In the genomic region with DNA sequence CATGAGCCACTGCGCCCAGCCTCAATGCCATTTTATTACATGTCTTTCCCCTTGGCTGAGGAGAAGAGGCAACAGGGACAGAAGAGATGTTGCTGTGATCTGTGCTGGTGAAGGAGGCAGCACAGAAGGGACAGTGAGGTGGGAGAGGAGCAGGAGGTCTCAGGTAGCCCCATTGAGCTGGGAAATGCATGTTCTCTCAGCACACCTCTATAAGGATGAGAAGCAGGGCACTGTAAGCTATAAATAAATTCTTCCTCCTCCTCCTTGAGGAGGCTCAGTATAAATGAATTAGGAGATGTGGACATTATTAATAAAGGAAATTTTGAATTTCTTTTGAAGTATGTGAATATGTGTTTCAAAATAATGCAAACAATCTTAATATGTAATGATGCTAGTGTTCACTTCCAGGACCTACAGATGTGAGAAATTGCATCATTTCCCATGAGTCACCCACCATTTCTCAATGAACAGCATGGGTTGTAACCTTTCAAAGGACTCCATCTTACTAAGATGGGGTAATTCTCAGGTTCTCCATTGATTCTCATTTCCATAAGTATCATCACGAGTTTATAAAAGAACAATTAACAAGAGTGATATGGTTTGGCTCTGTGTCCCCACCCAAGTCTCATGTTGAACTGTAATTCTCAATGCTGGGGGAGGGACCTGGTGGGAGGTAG, we compare ENCODE assay signal across 1 cellular context.
TF ChIP-seq lines count a peak whose summit lies in the region.

No MANE protein-coding gene starts in this region.

TF ChIP-seq in K562, 482 proteins besides CTCF, POLR2A, EP300 and RAD21 (continued from another document and continues in another):
- TF ChIP-seq, protein P1, sequence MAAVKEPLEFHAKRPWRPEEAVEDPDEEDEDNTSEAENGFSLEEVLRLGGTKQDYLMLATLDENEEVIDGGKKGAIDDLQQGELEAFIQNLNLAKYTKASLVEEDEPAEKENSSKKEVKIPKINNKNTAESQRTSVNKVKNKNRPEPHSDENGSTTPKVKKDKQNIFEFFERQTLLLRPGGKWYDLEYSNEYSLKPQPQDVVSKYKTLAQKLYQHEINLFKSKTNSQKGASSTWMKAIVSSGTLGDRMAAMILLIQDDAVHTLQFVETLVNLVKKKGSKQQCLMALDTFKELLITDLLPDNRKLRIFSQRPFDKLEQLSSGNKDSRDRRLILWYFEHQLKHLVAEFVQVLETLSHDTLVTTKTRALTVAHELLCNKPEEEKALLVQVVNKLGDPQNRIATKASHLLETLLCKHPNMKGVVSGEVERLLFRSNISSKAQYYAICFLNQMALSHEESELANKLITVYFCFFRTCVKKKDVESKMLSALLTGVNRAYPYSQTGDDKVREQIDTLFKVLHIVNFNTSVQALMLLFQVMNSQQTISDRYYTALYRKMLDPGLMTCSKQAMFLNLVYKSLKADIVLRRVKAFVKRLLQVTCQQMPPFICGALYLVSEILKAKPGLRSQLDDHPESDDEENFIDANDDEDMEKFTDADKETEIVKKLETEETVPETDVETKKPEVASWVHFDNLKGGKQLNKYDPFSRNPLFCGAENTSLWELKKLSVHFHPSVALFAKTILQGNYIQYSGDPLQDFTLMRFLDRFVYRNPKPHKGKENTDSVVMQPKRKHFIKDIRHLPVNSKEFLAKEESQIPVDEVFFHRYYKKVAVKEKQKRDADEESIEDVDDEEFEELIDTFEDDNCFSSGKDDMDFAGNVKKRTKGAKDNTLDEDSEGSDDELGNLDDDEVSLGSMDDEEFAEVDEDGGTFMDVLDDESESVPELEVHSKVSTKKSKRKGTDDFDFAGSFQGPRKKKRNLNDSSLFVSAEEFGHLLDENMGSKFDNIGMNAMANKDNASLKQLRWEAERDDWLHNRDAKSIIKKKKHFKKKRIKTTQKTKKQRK (IDR thresholded peaks at IDR 0.05; ENCODE audit: borderline replicate concordance, low read depth, low read length) = no peak
- no peak for TF ChIP-seq SMARCB1 (IDR thresholded peaks at IDR 0.05; ENCODE audit: insufficient read length, low read depth)
- no peak for TF ChIP-seq ZC3H8 (IDR thresholded peaks at IDR 0.05)
- no peak for TF ChIP-seq ZNF431 (CRISPR knock-in tag; IDR thresholded peaks at IDR 0.05)
- TF ChIP-seq, protein P2, sequence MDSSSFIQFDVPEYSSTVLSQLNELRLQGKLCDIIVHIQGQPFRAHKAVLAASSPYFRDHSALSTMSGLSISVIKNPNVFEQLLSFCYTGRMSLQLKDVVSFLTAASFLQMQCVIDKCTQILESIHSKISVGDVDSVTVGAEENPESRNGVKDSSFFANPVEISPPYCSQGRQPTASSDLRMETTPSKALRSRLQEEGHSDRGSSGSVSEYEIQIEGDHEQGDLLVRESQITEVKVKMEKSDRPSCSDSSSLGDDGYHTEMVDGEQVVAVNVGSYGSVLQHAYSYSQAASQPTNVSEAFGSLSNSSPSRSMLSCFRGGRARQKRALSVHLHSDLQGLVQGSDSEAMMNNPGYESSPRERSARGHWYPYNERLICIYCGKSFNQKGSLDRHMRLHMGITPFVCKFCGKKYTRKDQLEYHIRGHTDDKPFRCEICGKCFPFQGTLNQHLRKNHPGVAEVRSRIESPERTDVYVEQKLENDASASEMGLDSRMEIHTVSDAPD (CRISPR knock-in tag; IDR thresholded peaks at IDR 0.05) = no peak
- no peak for TF ChIP-seq CBX5 (IDR thresholded peaks at IDR 0.05; ENCODE audit: borderline replicate concordance, low read depth)
- TF ChIP-seq ZNF175 (CRISPR knock-in tag; IDR thresholded peaks at IDR 0.05; ENCODE audit: low read depth) = peak; percentile 83; the same call in 1 of the 2 replicates
- TF ChIP-seq, protein P3, sequence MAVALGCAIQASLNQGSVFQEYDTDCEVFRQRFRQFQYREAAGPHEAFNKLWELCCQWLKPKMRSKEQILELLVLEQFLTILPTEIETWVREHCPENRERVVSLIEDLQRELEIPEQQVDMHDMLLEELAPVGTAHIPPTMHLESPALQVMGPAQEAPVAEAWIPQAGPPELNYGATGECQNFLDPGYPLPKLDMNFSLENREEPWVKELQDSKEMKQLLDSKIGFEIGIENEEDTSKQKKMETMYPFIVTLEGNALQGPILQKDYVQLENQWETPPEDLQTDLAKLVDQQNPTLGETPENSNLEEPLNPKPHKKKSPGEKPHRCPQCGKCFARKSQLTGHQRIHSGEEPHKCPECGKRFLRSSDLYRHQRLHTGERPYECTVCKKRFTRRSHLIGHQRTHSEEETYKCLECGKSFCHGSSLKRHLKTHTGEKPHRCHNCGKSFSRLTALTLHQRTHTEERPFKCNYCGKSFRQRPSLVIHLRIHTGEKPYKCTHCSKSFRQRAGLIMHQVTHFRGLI (CRISPR knock-in tag; IDR thresholded peaks at IDR 0.05) = no peak
- no peak for TF ChIP-seq CREM (IDR thresholded peaks at IDR 0.05; ENCODE audit: low read depth)
- TF ChIP-seq MYC (IDR thresholded peaks at IDR 0.05; ENCODE audit: low read depth, low read length) = no peak
- no peak for TF ChIP-seq MYC (CRISPR knock-in tag; IDR thresholded peaks at IDR 0.05; ENCODE audit: borderline replicate concordance, low read depth)
- TF ChIP-seq MAZ (CRISPR knock-in tag; conservative IDR thresholded peaks at IDR 0.05 in 1 of 2, IDR thresholded peaks at IDR 0.05 in 1 of 2) = no peak
- TF ChIP-seq ZNF584 (CRISPR knock-in tag; IDR thresholded peaks at IDR 0.05; ENCODE audit: low read depth) = 0 out of 2 replicates have a peak, but pooled peaks have one; percentile 54
- TF ChIP-seq CHCHD3 (CRISPR knock-in tag; IDR thresholded peaks at IDR 0.05) = no peak
- TF ChIP-seq, protein P4, sequence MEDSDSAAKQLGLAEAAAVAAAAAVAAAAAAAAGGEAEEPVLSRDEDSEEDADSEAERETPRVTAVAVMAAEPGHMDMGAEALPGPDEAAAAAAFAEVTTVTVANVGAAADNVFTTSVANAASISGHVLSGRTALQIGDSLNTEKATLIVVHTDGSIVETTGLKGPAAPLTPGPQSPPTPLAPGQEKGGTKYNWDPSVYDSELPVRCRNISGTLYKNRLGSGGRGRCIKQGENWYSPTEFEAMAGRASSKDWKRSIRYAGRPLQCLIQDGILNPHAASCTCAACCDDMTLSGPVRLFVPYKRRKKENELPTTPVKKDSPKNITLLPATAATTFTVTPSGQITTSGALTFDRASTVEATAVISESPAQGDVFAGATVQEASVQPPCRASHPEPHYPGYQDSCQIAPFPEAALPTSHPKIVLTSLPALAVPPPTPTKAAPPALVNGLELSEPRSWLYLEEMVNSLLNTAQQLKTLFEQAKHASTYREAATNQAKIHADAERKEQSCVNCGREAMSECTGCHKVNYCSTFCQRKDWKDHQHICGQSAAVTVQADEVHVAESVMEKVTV (CRISPR knock-in tag; IDR thresholded peaks at IDR 0.05) = no peak
- no peak for TF ChIP-seq ZNF274 (IDR thresholded peaks at IDR 0.05; ENCODE audit: borderline replicate concordance, low read depth, low read length)
- TF ChIP-seq, protein P5, sequence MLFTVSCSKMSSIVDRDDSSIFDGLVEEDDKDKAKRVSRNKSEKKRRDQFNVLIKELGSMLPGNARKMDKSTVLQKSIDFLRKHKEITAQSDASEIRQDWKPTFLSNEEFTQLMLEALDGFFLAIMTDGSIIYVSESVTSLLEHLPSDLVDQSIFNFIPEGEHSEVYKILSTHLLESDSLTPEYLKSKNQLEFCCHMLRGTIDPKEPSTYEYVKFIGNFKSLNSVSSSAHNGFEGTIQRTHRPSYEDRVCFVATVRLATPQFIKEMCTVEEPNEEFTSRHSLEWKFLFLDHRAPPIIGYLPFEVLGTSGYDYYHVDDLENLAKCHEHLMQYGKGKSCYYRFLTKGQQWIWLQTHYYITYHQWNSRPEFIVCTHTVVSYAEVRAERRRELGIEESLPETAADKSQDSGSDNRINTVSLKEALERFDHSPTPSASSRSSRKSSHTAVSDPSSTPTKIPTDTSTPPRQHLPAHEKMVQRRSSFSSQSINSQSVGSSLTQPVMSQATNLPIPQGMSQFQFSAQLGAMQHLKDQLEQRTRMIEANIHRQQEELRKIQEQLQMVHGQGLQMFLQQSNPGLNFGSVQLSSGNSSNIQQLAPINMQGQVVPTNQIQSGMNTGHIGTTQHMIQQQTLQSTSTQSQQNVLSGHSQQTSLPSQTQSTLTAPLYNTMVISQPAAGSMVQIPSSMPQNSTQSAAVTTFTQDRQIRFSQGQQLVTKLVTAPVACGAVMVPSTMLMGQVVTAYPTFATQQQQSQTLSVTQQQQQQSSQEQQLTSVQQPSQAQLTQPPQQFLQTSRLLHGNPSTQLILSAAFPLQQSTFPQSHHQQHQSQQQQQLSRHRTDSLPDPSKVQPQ (CRISPR knock-in tag; IDR thresholded peaks at IDR 0.05; ENCODE audit: borderline replicate concordance) = no peak
- TF ChIP-seq JUN (IDR thresholded peaks at IDR 0.05; ENCODE audit: borderline replicate concordance, low read depth, low read length) = 0 out of 2 replicates have a peak, but pooled peaks have one; percentile 42
- TF ChIP-seq JUN (CRISPR knock-in tag; IDR thresholded peaks at IDR 0.05; ENCODE audit: borderline replicate concordance) = no peak
- TF ChIP-seq, protein P6, sequence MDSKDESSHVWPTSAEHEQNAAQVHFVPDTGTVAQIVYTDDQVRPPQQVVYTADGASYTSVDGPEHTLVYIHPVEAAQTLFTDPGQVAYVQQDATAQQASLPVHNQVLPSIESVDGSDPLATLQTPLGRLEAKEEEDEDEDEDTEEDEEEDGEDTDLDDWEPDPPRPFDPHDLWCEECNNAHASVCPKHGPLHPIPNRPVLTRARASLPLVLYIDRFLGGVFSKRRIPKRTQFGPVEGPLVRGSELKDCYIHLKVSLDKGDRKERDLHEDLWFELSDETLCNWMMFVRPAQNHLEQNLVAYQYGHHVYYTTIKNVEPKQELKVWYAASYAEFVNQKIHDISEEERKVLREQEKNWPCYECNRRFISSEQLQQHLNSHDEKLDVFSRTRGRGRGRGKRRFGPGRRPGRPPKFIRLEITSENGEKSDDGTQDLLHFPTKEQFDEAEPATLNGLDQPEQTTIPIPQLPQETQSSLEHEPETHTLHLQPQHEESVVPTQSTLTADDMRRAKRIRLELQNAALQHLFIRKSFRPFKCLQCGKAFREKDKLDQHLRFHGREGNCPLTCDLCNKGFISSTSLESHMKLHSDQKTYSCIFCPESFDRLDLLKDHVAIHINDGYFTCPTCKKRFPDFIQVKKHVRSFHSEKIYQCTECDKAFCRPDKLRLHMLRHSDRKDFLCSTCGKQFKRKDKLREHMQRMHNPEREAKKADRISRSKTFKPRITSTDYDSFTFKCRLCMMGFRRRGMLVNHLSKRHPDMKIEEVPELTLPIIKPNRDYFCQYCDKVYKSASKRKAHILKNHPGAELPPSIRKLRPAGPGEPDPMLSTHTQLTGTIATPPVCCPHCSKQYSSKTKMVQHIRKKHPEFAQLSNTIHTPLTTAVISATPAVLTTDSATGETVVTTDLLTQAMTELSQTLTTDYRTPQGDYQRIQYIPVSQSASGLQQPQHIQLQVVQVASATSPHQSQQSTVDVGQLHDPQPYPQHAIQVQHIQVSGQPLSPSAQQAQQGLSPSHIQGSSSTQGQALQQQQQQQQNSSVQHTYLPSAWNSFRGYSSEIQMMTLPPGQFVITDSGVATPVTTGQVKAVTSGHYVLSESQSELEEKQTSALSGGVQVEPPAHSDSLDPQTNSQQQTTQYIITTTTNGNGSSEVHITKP (IDR thresholded peaks at IDR 0.05; ENCODE audit: partially characterized antibody) = no peak
- TF ChIP-seq, protein P7, sequence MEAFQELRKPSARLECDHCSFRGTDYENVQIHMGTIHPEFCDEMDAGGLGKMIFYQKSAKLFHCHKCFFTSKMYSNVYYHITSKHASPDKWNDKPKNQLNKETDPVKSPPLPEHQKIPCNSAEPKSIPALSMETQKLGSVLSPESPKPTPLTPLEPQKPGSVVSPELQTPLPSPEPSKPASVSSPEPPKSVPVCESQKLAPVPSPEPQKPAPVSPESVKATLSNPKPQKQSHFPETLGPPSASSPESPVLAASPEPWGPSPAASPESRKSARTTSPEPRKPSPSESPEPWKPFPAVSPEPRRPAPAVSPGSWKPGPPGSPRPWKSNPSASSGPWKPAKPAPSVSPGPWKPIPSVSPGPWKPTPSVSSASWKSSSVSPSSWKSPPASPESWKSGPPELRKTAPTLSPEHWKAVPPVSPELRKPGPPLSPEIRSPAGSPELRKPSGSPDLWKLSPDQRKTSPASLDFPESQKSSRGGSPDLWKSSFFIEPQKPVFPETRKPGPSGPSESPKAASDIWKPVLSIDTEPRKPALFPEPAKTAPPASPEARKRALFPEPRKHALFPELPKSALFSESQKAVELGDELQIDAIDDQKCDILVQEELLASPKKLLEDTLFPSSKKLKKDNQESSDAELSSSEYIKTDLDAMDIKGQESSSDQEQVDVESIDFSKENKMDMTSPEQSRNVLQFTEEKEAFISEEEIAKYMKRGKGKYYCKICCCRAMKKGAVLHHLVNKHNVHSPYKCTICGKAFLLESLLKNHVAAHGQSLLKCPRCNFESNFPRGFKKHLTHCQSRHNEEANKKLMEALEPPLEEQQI (IDR thresholded peaks at IDR 0.05) = no peak
- no peak for TF ChIP-seq CBFB (CRISPR knock-in tag; IDR thresholded peaks at IDR 0.05)
- TF ChIP-seq, protein P8, sequence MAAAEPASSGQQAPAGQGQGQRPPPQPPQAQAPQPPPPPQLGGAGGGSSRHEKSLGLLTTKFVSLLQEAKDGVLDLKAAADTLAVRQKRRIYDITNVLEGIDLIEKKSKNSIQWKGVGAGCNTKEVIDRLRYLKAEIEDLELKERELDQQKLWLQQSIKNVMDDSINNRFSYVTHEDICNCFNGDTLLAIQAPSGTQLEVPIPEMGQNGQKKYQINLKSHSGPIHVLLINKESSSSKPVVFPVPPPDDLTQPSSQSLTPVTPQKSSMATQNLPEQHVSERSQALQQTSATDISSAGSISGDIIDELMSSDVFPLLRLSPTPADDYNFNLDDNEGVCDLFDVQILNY (CRISPR knock-in tag; IDR thresholded peaks at IDR 0.05) = no peak
- no peak for TF ChIP-seq NFE2 (IDR thresholded peaks at IDR 0.05; ENCODE audit: low read depth)
- TF ChIP-seq POLR2H (tag; IDR thresholded peaks at IDR 0.05; ENCODE audit: low read depth) = peak; percentile 38; the same call in 1 of the 2 replicates
- no peak for TF ChIP-seq NFRKB (IDR thresholded peaks at IDR 0.05; ENCODE audit: low read depth)
